In the genomic region with DNA sequence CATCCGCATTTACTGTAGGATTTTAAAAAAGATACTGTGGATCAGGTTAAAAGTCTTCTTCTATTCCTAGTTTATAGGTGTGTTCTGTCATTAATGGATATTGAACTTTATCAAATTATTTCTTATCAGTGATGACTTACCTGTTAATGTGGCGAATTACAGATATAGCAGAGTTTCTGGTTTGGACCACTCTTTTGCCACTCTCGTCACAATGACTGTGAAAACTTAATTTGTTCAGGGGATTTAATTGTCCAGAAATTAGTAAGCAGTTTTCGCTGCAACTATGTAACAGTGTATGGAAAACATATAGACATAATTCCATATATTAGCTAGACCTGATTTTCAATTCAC, we compare ENCODE assay signal across 15 cellular contexts. TPM values are rescaled to one million over a fixed set of nuclear protein-coding genes. Genes with fewer than 3 reads are reported as not detected.
DNase-seq lines count a peak whose midpoint lies in the region; ATAC-seq, FAIRE-seq and TF ChIP-seq lines count a peak whose summit lies in the region.
"Had no signal": no experiment of that assay in that cellular context is flagged by ENCODE, and none has a peak within 500 bp of the region (broad histone marks: within the 10 kb centered on the region; RNA-seq: fewer than 3 reads in every experiment).

No MANE protein-coding gene starts in this region.

- H3K27ac Mint-ChIP-seq in CD8-positive, alpha-beta T cell = peak overlapping the region; percentile 41
- H3K27ac Mint-ChIP-seq in progenitor cell of endocrine pancreas = peak overlapping the region; percentile 26

- POLR2A ChIA-PET in CD8-positive, alpha-beta T cell (lab: Charles Lee) = no interaction called here
- POLR2A ChIA-PET in K562 (lab: Yijun Ruan, JAX) = no interaction called here

- no peak for TF ChIP-seq RAD21 in K562 (CRISPR knock-in tag; conservative IDR thresholded peaks at IDR 0.05 in 1 of 2, IDR thresholded peaks at IDR 0.05 in 1 of 2)

- no peak for TF ChIP-seq EP300 in K562 (IDR thresholded peaks at IDR 0.05; ENCODE audit: low read length)

- FAIRE-seq in K562 (lab: Jason Lieb, UNC) = no peak
- FAIRE-seq: A549, H1 had no signal

- H2AFZ ChIP-seq in K562 (ENCODE audit: low read depth, low read length) = no peak overlapping the region

- H3K4me2 ChIP-seq in K562 (ENCODE audit: insufficient read depth, low read length) = no peak overlapping the region
- H3K4me2 ChIP-seq: A549, BLaER1 had no signal

- peaks cover 5% of the 10 kb centered on the region for H3K36me3 Mint-ChIP-seq in CD8-positive, alpha-beta T cell
- H3K36me3 Mint-ChIP-seq in progenitor cell of endocrine pancreas (ENCODE audit: insufficient read depth) = peaks cover 2% of the 10 kb centered on the region

- H3K4me3 Mint-ChIP-seq in CD8-positive, alpha-beta T cell = no peak overlapping the region
- H3K4me3 Mint-ChIP-seq in progenitor cell of endocrine pancreas (ENCODE audit: low read depth) = no peak overlapping the region
- H3K4me3 Mint-ChIP-seq: IgD-negative memory B cell had no signal

- H3K9me1 ChIP-seq in K562 (ENCODE audit: control insufficient read depth, insufficient read depth, low read length) = no peaks in the 10 kb centered on the region

- H3K4me1 Mint-ChIP-seq in CD8-positive, alpha-beta T cell (ENCODE audit: low read depth) = no peaks in the 10 kb centered on the region
- H3K4me1 Mint-ChIP-seq in progenitor cell of endocrine pancreas (ENCODE audit: low read depth) = peaks cover 16% of the 10 kb centered on the region

- H3K4me1 ChIP-seq in cardiac muscle cell (ENCODE audit: low read depth) (peaks cover 5% of the 10 kb centered on the region), K562 (replicated peaks in 1 of 2; ENCODE audit: control insufficient read depth in 2 of 2, insufficient read depth in 2 of 2, low read length in 2 of 2) (peaks cover 0 to 6% of the 10 kb centered on the region in 2 experiments; a peak in 2 of 5 replicates)
- H3K4me1 ChIP-seq in CD8-positive, alpha-beta T cell (ENCODE audit: insufficient read depth, low read length) = no peaks in the 10 kb centered on the region
- H3K4me1 ChIP-seq: BLaER1 had no signal

- intact Hi-C loops in Right ventricle myocardium superior (cut with DNase I) = no loop called here
- intact Hi-C loops in CD8-positive, alpha-beta T cell (cut with DNase I, micrococcal nuclease) = no loop called here
- intact Hi-C loops in K562 (cut with micrococcal nuclease) = no loop called here

- H3K9me3 ChIP-seq in cardiac muscle cell (ENCODE audit: low read depth) = no peaks in the 10 kb centered on the region
- H3K9me3 ChIP-seq in CD8-positive, alpha-beta T cell (ENCODE audit: low read length) = no peaks in the 10 kb centered on the region
- no peaks in the 10 kb centered on the region for H3K9me3 ChIP-seq in K562 (replicated peaks; ENCODE audit: control insufficient read depth, insufficient read depth, low read depth, low read length)
- H3K9me3 ChIP-seq: A549, BLaER1, HAP-1 had no signal

- no peaks in the 10 kb centered on the region for H3K27me3 Mint-ChIP-seq in CD8-positive, alpha-beta T cell (ENCODE audit: low read depth)
- no peaks in the 10 kb centered on the region for H3K27me3 Mint-ChIP-seq in progenitor cell of endocrine pancreas
- H3K27me3 Mint-ChIP-seq: IgD-negative memory B cell had no signal

- no peak for TF ChIP-seq POLR2A in K562 (conservative IDR thresholded peaks at IDR 0.05)
- TF ChIP-seq POLR2A in erythroblast (IDR thresholded peaks at IDR 0.05; ENCODE audit: low read length) = no peak

- in situ Hi-C loops in K562 (cut with MboI) = no loop called here

- H3K9me3 Mint-ChIP-seq in CD8-positive, alpha-beta T cell = no peaks in the 10 kb centered on the region
- no peaks in the 10 kb centered on the region for H3K9me3 Mint-ChIP-seq in progenitor cell of endocrine pancreas (ENCODE audit: low read depth)
- H3K9me3 Mint-ChIP-seq: IgD-negative memory B cell had no signal

- ATAC-seq in Right ventricle myocardium superior (ENCODE audit: poor library complexity) (no peak), K562 (no peak)
- ATAC-seq in CD8-positive, alpha-beta T cell = no peak
- ATAC-seq: A549 had no signal

- BruUV-seq in K562 (replicated peaks; lab: Mats Ljungman, UMichigan) = no TSS peak

- H3K27me3 ChIP-seq in cardiac muscle cell (no peaks in the 10 kb centered on the region), K562 (ENCODE audit: control insufficient read depth in 2 of 2, insufficient read depth in 2 of 2, low read length in 2 of 2) (no peaks in the 10 kb centered on the region)
- H3K27me3 ChIP-seq in CD8-positive, alpha-beta T cell (ENCODE audit: insufficient read depth, low read length) = no peaks in the 10 kb centered on the region
- H3K27me3 ChIP-seq: BLaER1 had no signal

- WGBS in K562 (ENCODE audit: insufficient coverage, low coverage, missing lambda C conversion rate) = 75% methylated on average over 4 of the region's 4 CpGs

- H3K27ac ChIP-seq in cardiac muscle cell (peak overlapping the region; percentile 58), K562 (ENCODE audit: extremely low read depth, low read depth, low read length) (no peak overlapping the region)
- no peak overlapping the region for H3K27ac ChIP-seq in CD8-positive, alpha-beta T cell (ENCODE audit: low read depth, low read length)
- H3K27ac ChIP-seq: A549, BLaER1 had no signal

- H3K79me2 ChIP-seq in K562 (ENCODE audit: control insufficient read depth, insufficient read depth, low read length) = no peaks in the 10 kb centered on the region

- H3K36me3 ChIP-seq in cardiac muscle cell (peaks cover 9% of the 10 kb centered on the region), K562 (ENCODE audit: control insufficient read depth, insufficient read depth, low read length) (peaks cover 77% of the 10 kb centered on the region)
- H3K36me3 ChIP-seq in CD8-positive, alpha-beta T cell (ENCODE audit: insufficient read depth, low read length) = no peaks in the 10 kb centered on the region

- no peak overlapping the region for H3K4me3 ChIP-seq in cardiac muscle cell
- no peak overlapping the region for H3K4me3 ChIP-seq in CD8-positive, alpha-beta T cell (ENCODE audit: low read depth, low read length)
- no peak overlapping the region for H3K4me3 ChIP-seq in K562
- H3K4me3 ChIP-seq: A549, BLaER1, HAP-1 had no signal

- H3K9ac ChIP-seq in K562 (ENCODE audit: insufficient read depth in 1 of 2, low read depth in 2 of 2, low read length in 2 of 2) = no peak overlapping the region
- H3K9ac ChIP-seq: BLaER1 had no signal

- no peaks in the 10 kb centered on the region for H4K20me1 ChIP-seq in K562 (replicated peaks; ENCODE audit: control insufficient read depth, insufficient read depth, low read length)
- H4K20me1 ChIP-seq: BLaER1 had no signal

- DNase-seq in cardiac muscle cell (ENCODE audit: low read depth in 1 of 2, low spot score in 1 of 2) (no peak), Right ventricle myocardium superior (no peak), K562 (ENCODE audit: extremely low read depth in 1 of 4, low spot score in 3 of 4) (no peak), progenitor cell of endocrine pancreas (ENCODE audit: low spot score, unreplicated experiment) (no peak), MV-4-11 (lab: John Stamatoyannopoulos, UW) (no peak), erythroblast (lab: John Stamatoyannopoulos, UW) (no peak)
- no peak for DNase-seq in CD8-positive, alpha-beta T cell
- DNase-seq: DMS153, DND-41, GF-D8 had no signal

- TF ChIP-seq CTCF in cardiac muscle cell (IDR thresholded peaks at IDR 0.05; ENCODE audit: low read depth, low read length) (no peak), K562 (IDR thresholded peaks at IDR 0.05 in 2 of 3, conservative IDR thresholded peaks at IDR 0.05 in 1 of 3; ENCODE audit: insufficient read depth in 2 of 3, low read depth in 1 of 3, low read length in 3 of 3) (no peak), progenitor cell of endocrine pancreas (IDR thresholded peaks at IDR 0.05; ENCODE audit: unreplicated experiment) (no peak)
- TF ChIP-seq CTCF in CD8-positive, alpha-beta T cell (IDR thresholded peaks at IDR 0.05) = no peak

- CTCF ChIA-PET in CD8-positive, alpha-beta T cell (lab: Charles Lee) = no interaction called here
- CTCF ChIA-PET in K562 (lab: Yijun Ruan, JAX; ENCODE audit: low intra/inter-chr PET ratio) = no interaction called here

TF ChIP-seq in K562, 482 proteins besides CTCF, POLR2A, EP300 and RAD21 (continues in another document):
- TF ChIP-seq POU5F1 (IDR thresholded peaks at IDR 0.05; ENCODE audit: borderline replicate concordance, low read depth, low read length, partially characterized antibody) (no peak), POLR2G (IDR thresholded peaks at IDR 0.05; ENCODE audit: low read depth, low read length) (peak; percentile 22; the same call in 1 of the 2 replicates)
- TF ChIP-seq, protein P1, sequence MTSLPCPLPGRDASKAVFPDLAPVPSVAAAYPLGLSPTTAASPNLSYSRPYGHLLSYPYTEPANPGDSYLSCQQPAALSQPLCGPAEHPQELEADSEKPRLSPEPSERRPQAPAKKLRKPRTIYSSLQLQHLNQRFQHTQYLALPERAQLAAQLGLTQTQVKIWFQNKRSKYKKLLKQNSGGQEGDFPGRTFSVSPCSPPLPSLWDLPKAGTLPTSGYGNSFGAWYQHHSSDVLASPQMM (CRISPR knock-in tag; IDR thresholded peaks at IDR 0.05) = no peak

RNA-seq across cellular contexts. Expression of a gene that starts 14.9 kb away (rescaled TPM):
- total RNA-seq in cardiac muscle cell (1.1 and 3.2 TPM in 2 replicates), Right ventricle myocardium superior (0.51 TPM), K562 (2014; rRNA removed) (64.8 and 70.0 TPM in 2 replicates), K562 (2014; rRNA removed; fragmentation: Illumina TruSeq; extraction: Trizol) (88.6 and 91.9 TPM in 2 replicates), K562 (2015; rRNA removed; fragmentation: Illumina TruSeq; extraction: Trizol) (69.3 and 69.7 TPM in 2 replicates), K562 (2021) (64.0 and 65.7 TPM in 2 replicates), progenitor cell of endocrine pancreas (26.9 and 32.5 TPM in 2 replicates)
- polyA plus RNA-seq in cardiac muscle cell (1.5 and 2.7 TPM in 2 replicates), K562 (2011; rRNA removed) (113 and 141 TPM in 2 replicates), K562 (2014; fragmentation: Illumina TruSeq; extraction: Trizol) (80.9 and 95.3 TPM in 2 replicates), K562 (2014; fragmentation: Nextera tagmentation; extraction: Ambion mirVana) (10 to 100 TPM; 27.0 to 36.8 TPM), K562 (2014; rRNA removed) (72.1 and 82.6 TPM in 2 replicates)
- total RNA-seq in CD8-positive, alpha-beta T cell = under 1 TPM in 1 of 2 experiments, not detected in 1; 0.33 TPM
- total RNA-seq in K562 (2011; cell fraction: chromatin; rRNA removed; ENCODE audit: low replicate concordance) = 130 and 206 TPM in 2 replicates
- total RNA-seq in K562 (2011; cell fraction: nucleolus; rRNA removed) = 128 and 147 TPM in 2 replicates
- total RNA-seq in K562 (2011; cell fraction: nucleoplasm; rRNA removed) = 145 and 165 TPM in 2 replicates
- polyA plus RNA-seq in K562 (2011; cell fraction: cytosol; rRNA removed) = 54.6 and 55.7 TPM in 2 replicates
- polyA plus RNA-seq in K562 (2011; cell fraction: nucleus; rRNA removed) = 224 and 253 TPM in 2 replicates
- polyA plus RNA-seq in K562 (2012) = 53.6 and 64.6 TPM in 2 replicates
- polyA minus RNA-seq in K562 (2011; rRNA and poly(A)+ RNA removed) = 70.0 and 76.8 TPM in 2 replicates
- 34.6 and 45.0 TPM in 2 replicates for polyA minus RNA-seq in K562 (2011; cell fraction: cytosol; rRNA and poly(A)+ RNA removed)
- polyA minus RNA-seq in K562 (2011; cell fraction: nucleus; rRNA and poly(A)+ RNA removed) = 50.4 and 66.5 TPM in 2 replicates
